Comparison of ENCODE assay signal across 10 cellular contexts in the genomic region with DNA sequence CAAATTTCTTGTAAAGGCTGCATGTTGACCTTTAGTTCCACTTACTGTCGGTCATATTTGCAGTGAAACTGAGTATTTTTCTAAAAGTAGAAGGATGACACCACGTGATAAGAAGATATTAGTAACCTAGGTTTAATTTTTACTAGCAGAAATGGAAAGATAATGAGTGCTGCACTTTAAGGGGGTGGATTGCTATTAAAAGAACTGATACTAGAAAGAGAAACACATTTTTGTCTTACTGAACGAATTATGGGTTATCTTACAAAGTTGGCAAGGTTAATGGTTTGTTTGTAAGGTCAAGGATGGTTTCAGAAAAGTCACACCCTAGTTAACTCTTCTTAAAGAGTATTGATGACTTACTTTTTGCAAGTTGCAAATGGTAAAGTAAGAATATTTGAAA. TPM values are rescaled to one million over a fixed set of nuclear protein-coding genes. Genes with fewer than 3 reads are reported as not detected.
DNase-seq lines count a peak whose midpoint lies in the region; ATAC-seq and TF ChIP-seq lines count a peak whose summit lies in the region.
"Had no signal": no experiment of that assay in that cellular context is flagged by ENCODE, and none has a peak within 500 bp of the region (broad histone marks: within the 10 kb centered on the region; RNA-seq: fewer than 3 reads in every experiment).

No MANE protein-coding gene starts in this region.

- intact Hi-C loops in Right ventricle myocardium inferior (cut with DNase I): no loop called here
- intact Hi-C loops in PC-3 (cut with micrococcal nuclease): no loop called here

- no peaks in the 10 kb centered on the region for H3F3A ChIP-seq in PC-3 (ENCODE audit: low read length, unreplicated experiment)

- H3K27ac ChIP-seq in cardiac muscle cell: no peak overlapping the region
- no peak overlapping the region for H3K27ac ChIP-seq in PC-3 (ENCODE audit: low read length)
- H3K27ac ChIP-seq in subcutaneous abdominal adipose tissue (ENCODE audit: low read depth, low read length): peak overlapping the region; percentile 77
- H3K27ac ChIP-seq: foreskin keratinocyte had no signal

- POLR2A ChIA-PET in PC-3 (lab: Charles Lee; ENCODE audit: unreplicated experiment): no interaction called here

- CTCF ChIA-PET in PC-3 (lab: Charles Lee): interaction anchor here (1.2 kb wide), 1 partner anchor 37 kb away, joined by 8 read pairs; no protein-coding TSS in a partner anchor

- no peak overlapping the region for H2AFZ ChIP-seq in PC-3 (ENCODE audit: low read length)

- TF ChIP-seq CTCF in cardiac muscle cell (IDR thresholded peaks at IDR 0.05; ENCODE audit: low read depth, low read length) (no peak), PC-3 (conservative IDR thresholded peaks at IDR 0.05; ENCODE audit: low read depth, low read length) (no peak)

- peak overlapping the region; percentile 76 for H3K4me3 ChIP-seq in cardiac muscle cell
- peak overlapping the region; percentile 93 for H3K4me3 ChIP-seq in PC-3 (ENCODE audit: low read length)
- peak overlapping the region; percentile 40 to 92 (median 55) for H3K4me3 ChIP-seq in subcutaneous abdominal adipose tissue (ENCODE audit: low read depth in 1 of 5, low read length in 5 of 5)

- no peaks in the 10 kb centered on the region for H3K9me3 ChIP-seq in cardiac muscle cell (ENCODE audit: low read depth)
- no peaks in the 10 kb centered on the region for H3K9me3 ChIP-seq in PC-3 (ENCODE audit: low read length)
- no peaks in the 10 kb centered on the region for H3K9me3 ChIP-seq in subcutaneous abdominal adipose tissue (ENCODE audit: control insufficient read depth in 5 of 5, low read length in 5 of 5)

- H3K9me2 ChIP-seq in PC-3 (replicated peaks; ENCODE audit: low read length): no peaks in the 10 kb centered on the region

- H3K36me3 ChIP-seq in cardiac muscle cell (no peaks in the 10 kb centered on the region), PC-3 (ENCODE audit: low read depth, low read length) (no peaks in the 10 kb centered on the region), subcutaneous abdominal adipose tissue (ENCODE audit: control insufficient read depth in 5 of 5, insufficient read depth in 5 of 5, low read length in 5 of 5) (no peaks in the 10 kb centered on the region)

- ATAC-seq in Right ventricle myocardium inferior: no peak
- ATAC-seq in HG02642 (IDR thresholded peaks at IDR 0.05; ENCODE audit: poor library complexity, unreplicated experiment): peak; percentile 16
- no peak for ATAC-seq in PC-3
- ATAC-seq: foreskin keratinocyte had no signal

- peaks cover 43% of the 10 kb centered on the region for H4K20me1 ChIP-seq in PC-3 (ENCODE audit: low read length)

- peak overlapping the region; percentile 81; the same call in 1 of the 2 replicates for H3K9ac ChIP-seq in PC-3 (ENCODE audit: low read length)
- H3K9ac ChIP-seq in subcutaneous abdominal adipose tissue (ENCODE audit: low read length in 5 of 5): peak overlapping the region in 3 of 5 donors; percentile 8 to 91 (median 64)

- no peak for DNase-seq in cardiac muscle cell (ENCODE audit: low read depth in 1 of 2, low spot score in 1 of 2)
- no peak for DNase-seq in Right ventricle myocardium inferior (ENCODE audit: missing footprints)
- no peak for DNase-seq in PC-3
- DNase-seq in COLO668 (lab: John Stamatoyannopoulos, UW; ENCODE audit: unreplicated experiment): no peak
- no peak for DNase-seq in kidney tubule cell (ENCODE audit: low spot score)
- no peak for DNase-seq in HPDE6-E6E7 (ENCODE audit: extremely low spot score)
- DNase-seq: foreskin keratinocyte, T1000 had no signal

- BruUV-seq in PC-3 (replicated peaks; lab: Mats Ljungman, UMichigan): no TSS peak

- H3K4me1 ChIP-seq in cardiac muscle cell (ENCODE audit: low read depth): peaks cover 27% of the 10 kb centered on the region
- H3K4me1 ChIP-seq in PC-3 (ENCODE audit: insufficient read depth, low read length): peaks cover 35% of the 10 kb centered on the region
- peaks cover 0 to 58% (median 41%) of the 10 kb centered on the region in 5 donors for H3K4me1 ChIP-seq in subcutaneous abdominal adipose tissue (ENCODE audit: control insufficient read depth in 5 of 5, insufficient read depth in 5 of 5, low read length in 5 of 5)

- H3K4me2 ChIP-seq in PC-3 (ENCODE audit: low read length): peak overlapping the region; percentile 85

- no peaks in the 10 kb centered on the region for H3K27me3 ChIP-seq in cardiac muscle cell
- no peaks in the 10 kb centered on the region for H3K27me3 ChIP-seq in PC-3 (ENCODE audit: low read length)
- H3K27me3 ChIP-seq in subcutaneous abdominal adipose tissue (ENCODE audit: control insufficient read depth in 5 of 5, insufficient read depth in 4 of 5, low read length in 5 of 5): no peaks in the 10 kb centered on the region
- H3K27me3 ChIP-seq: foreskin keratinocyte had no signal

- H3K79me2 ChIP-seq in PC-3 (ENCODE audit: low read length): peaks cover 73% of the 10 kb centered on the region

RNA-seq across cellular contexts. Expression of gene MACIR, which starts 2.4 kb away (rescaled TPM):
- total RNA-seq in cardiac muscle cell (11.6 and 12.5 TPM in 2 replicates), Right ventricle myocardium inferior (4.3 TPM), PC-3 (2014; rRNA removed) (15.1 and 22.2 TPM in 2 replicates)
- 9.6 and 21.8 TPM in 2 replicates for polyA plus RNA-seq in cardiac muscle cell
